ENCODE assay signal across 22 cellular contexts in genomic region chr12:88245905-88246304, GRCh38.
A peak's percentile ranks its signal among the peaks of the same experiment; 100 is the strongest.
DNase-seq lines count a peak whose midpoint lies in the region; ATAC-seq, FAIRE-seq and TF ChIP-seq lines count a peak whose summit lies in the region.
"Had no signal": no experiment of that assay in that cellular context is flagged by ENCODE, and none has a peak within 500 bp of the region (broad histone marks: within the 10 kb centered on the region; RNA-seq: fewer than 3 reads in every experiment).

No MANE protein-coding gene starts in this region.

- no peaks in the 10 kb centered on the region for H3K36me3 ChIP-seq in SK-N-SH (replicated peaks in 1 of 2; ENCODE audit: control insufficient read depth in 1 of 2, insufficient read depth in 2 of 2, low read length in 1 of 2)
- H3K36me3 ChIP-seq in heart right ventricle: no peaks in the 10 kb centered on the region
- H3K36me3 ChIP-seq: SJSA1 had no signal

- H3F3A ChIP-seq in SK-N-SH (replicated peaks; ENCODE audit: insufficient read depth): peaks cover 47% of the 10 kb centered on the region

- H3K27me3 ChIP-seq in SK-N-SH (ENCODE audit: insufficient read depth) (no peaks in the 10 kb centered on the region), heart right ventricle (no peaks in the 10 kb centered on the region)
- H3K27me3 ChIP-seq: SJSA1 had no signal

- intact Hi-C loops in heart right ventricle (cut with DNase I): no loop called here

- no peaks in the 10 kb centered on the region for H4K20me1 ChIP-seq in SK-N-SH (ENCODE audit: insufficient read depth)

- peak; percentile 62 for DNase-seq in EH (ENCODE audit: low read depth)
- no peak for DNase-seq in SK-N-SH
- DNase-seq in fibroblast of peridontal ligament (ENCODE audit: extremely low read depth): peak; percentile 69
- no peak for DNase-seq in frontal cortex (ENCODE audit: low spot score in 2 of 2)
- DNase-seq in heart right ventricle: no peak
- no peak for DNase-seq in NCI-H1092 treated with DMSO at 0.1 percent for 48 hours (lab: John Stamatoyannopoulos, UW)
- DNase-seq in DMS 273 treated with DMSO at 0.1 percent for 48 hours (lab: John Stamatoyannopoulos, UW): no peak
- DNase-seq: C1 segment of cervical spinal cord; Caco-2; CD8-positive, alpha-beta T cell; DMS79; NCI-H1048; NCI-H1417 treated with DMSO at 0.1 percent for 48 hours; NCI-H1694 treated with DMSO at 0.1 percent for 48 hours; NCI-H2081; NCI-H2227 treated with DMSO at 0.1 percent for 48 hours; NCI-H526 treated with DMSO at 0.1 percent for 48 hours; Right ventricle myocardium superior; RPMI8226 had no signal

- H3K4me1 ChIP-seq in SK-N-SH (ENCODE audit: control insufficient read depth in 1 of 2, insufficient read depth in 2 of 2, low read depth in 1 of 2, low read length in 1 of 2): peaks cover 0 to 33% of the 10 kb centered on the region in 2 experiments; a peak in 3 of 4 replicates
- peaks cover 0 to 4% (median 0%) of the 10 kb centered on the region in 9 donors for H3K4me1 ChIP-seq in heart right ventricle

- H3K9me3 ChIP-seq in SK-N-SH: no peaks in the 10 kb centered on the region; the same call in 1 of the 2 replicates
- no peaks in the 10 kb centered on the region for H3K9me3 ChIP-seq in heart right ventricle
- H3K9me3 ChIP-seq: Caco-2, SJSA1 had no signal

- no peak for FAIRE-seq in frontal cortex (lab: Jason Lieb, UNC)
- FAIRE-seq: A204.1 had no signal

- POLR2A ChIA-PET in SK-N-SH (lab: Yijun Ruan, JAX): no interaction called here

- no peak overlapping the region for H3K9ac ChIP-seq in SK-N-SH

- WGBS in SK-N-SH (ENCODE audit: low lambda C conversion rate): 24% methylated on average over 1 of the region's 1 CpG
- WGBS in heart right ventricle, 2 donors: 90 to 91% methylated on average over 1 of the region's 1 CpG

- no peak overlapping the region for H3K4me3 ChIP-seq in SK-N-SH (ENCODE audit: low read depth in 2 of 2, low read length in 1 of 2)
- no peak overlapping the region for H3K4me3 ChIP-seq in heart right ventricle
- H3K4me3 ChIP-seq: SJSA1 had no signal

- no peak for ATAC-seq in heart right ventricle
- ATAC-seq: CD8-positive, alpha-beta T cell had no signal

- TF ChIP-seq EP300 in SK-N-SH (IDR thresholded peaks at IDR 0.05; ENCODE audit: borderline replicate concordance in 1 of 2, low read depth in 1 of 2, low read length in 1 of 2): peak in 1 of 2 experiments; percentile 65; a peak in 1 of 4 replicates

- H3K4me2 ChIP-seq in SK-N-SH: no peak overlapping the region

- CTCF ChIA-PET in SK-N-SH (lab: Yijun Ruan, JAX): no interaction called here

- H2AFZ ChIP-seq in SK-N-SH (ENCODE audit: low read depth): no peak overlapping the region

- no peak for TF ChIP-seq RAD21 in SK-N-SH (IDR thresholded peaks at IDR 0.05; ENCODE audit: low read length)

- no peaks in the 10 kb centered on the region for H3K9me2 ChIP-seq in SK-N-SH

- no peak for TF ChIP-seq CTCF in SK-N-SH (IDR thresholded peaks at IDR 0.05)
- TF ChIP-seq CTCF in heart right ventricle (IDR thresholded peaks at IDR 0.05): no peak

- no peaks in the 10 kb centered on the region for H3K79me2 ChIP-seq in SK-N-SH (ENCODE audit: insufficient read depth)

- peak overlapping the region; percentile 34 to 90; a peak in 2 of 4 replicates for H3K27ac ChIP-seq in SK-N-SH (ENCODE audit: low read depth in 2 of 2, low read length in 1 of 2)
- H3K27ac ChIP-seq in heart right ventricle: no peak overlapping the region
- H3K27ac ChIP-seq: HL-60, SJSA1 had no signal

TF ChIP-seq in SK-N-SH, 30 proteins besides CTCF, POLR2A, EP300 and RAD21:
- TF ChIP-seq, protein P1, sequence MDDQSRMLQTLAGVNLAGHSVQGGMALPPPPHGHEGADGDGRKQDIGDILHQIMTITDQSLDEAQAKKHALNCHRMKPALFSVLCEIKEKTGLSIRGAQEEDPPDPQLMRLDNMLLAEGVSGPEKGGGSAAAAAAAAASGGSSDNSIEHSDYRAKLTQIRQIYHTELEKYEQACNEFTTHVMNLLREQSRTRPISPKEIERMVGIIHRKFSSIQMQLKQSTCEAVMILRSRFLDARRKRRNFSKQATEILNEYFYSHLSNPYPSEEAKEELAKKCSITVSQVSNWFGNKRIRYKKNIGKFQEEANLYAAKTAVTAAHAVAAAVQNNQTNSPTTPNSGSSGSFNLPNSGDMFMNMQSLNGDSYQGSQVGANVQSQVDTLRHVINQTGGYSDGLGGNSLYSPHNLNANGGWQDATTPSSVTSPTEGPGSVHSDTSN (IDR thresholded peaks at IDR 0.05): peak; percentile 58
- TF ChIP-seq TAF1 (IDR thresholded peaks at IDR 0.05; ENCODE audit: borderline replicate concordance, low read depth, low read length) (no peak), FOXM1 (IDR thresholded peaks at IDR 0.05; ENCODE audit: low read depth) (0 out of 2 replicates have a peak, but pooled peaks have one; percentile 23), CHD2 (IDR thresholded peaks at IDR 0.05; ENCODE audit: low read length, partially characterized antibody) (no peak), TCF12 (IDR thresholded peaks at IDR 0.05) (peak; percentile 91), JUND (IDR thresholded peaks at IDR 0.05) (peak; percentile 25; the same call in 1 of the 2 replicates), RFX5 (IDR thresholded peaks at IDR 0.05; ENCODE audit: low read length) (no peak), POLR2AphosphoS5 (IDR thresholded peaks at IDR 0.05; ENCODE audit: low read depth, low read length) (peak; percentile 22; the same call in 1 of the 2 replicates), NFIC (IDR thresholded peaks at IDR 0.05; ENCODE audit: borderline replicate concordance) (peak; percentile 52; the same call in 1 of the 2 replicates), RCOR1 (IDR thresholded peaks at IDR 0.05; ENCODE audit: low read length) (no peak), FOSL2 (IDR thresholded peaks at IDR 0.05; ENCODE audit: borderline replicate concordance, low read depth) (peak; percentile 19; the same call in 1 of the 2 replicates), TEAD4 (IDR thresholded peaks at IDR 0.05; ENCODE audit: borderline replicate concordance, insufficient read depth) (peak; percentile 67), GATA2 (CRISPR knock-in tag; IDR thresholded peaks at IDR 0.05) (no peak), RXRA (IDR thresholded peaks at IDR 0.05; ENCODE audit: borderline replicate concordance, low read depth) (no peak)

Comparison
In these comparisons a context has a peak if more than half of its experiments do, and no peak if none do; other contexts are left out.
1. DNase-seq: peak in EH (single experiment) and fibroblast of peridontal ligament (single experiment); none in SK-N-SH (single experiment), frontal cortex (0 of 2), heart right ventricle (0 of 2), NCI-H1092 treated with DMSO at 0.1 percent for 48 hours (single experiment) and DMS 273 treated with DMSO at 0.1 percent for 48 hours (single experiment).
2. H3K27ac ChIP-seq: peak in SK-N-SH (2 of 2); none in heart right ventricle (0 of 10).